In the genomic region with DNA sequence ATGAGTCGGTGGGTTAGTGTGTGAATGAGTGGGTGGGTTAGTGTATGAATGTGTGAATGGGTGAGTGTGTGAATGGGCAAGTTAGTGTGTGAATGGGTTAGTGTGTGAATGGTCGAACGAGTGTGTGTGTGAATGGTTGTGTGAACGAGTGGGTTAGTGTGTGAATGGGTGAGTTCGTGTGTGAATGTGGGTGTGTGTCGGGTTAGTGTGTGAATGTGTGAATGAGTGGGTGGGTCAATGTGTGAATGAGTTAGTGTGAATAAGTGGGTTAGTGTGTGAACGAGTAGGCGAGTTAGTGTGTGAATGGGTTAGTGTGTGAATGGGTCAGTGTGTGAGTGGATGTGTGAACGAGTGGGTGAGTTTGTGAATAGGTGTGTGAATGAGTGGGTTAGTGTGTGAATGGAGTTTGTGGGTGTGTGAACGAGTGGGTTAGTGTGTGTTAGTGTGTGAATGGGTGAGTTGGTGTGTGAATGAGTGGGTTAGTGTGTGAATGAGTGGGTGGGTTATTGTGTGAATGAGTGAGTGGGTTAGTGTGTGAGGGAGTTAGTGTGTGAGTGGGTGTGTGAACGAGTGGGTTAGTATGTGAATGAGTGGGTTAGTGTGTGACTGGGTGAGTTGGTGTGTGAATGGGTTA, we compare ENCODE assay signal across 20 cellular contexts. TPM values are rescaled to one million over a fixed set of nuclear protein-coding genes. Genes with fewer than 3 reads are reported as not detected.
DNase-seq lines count a peak whose midpoint lies in the region; ATAC-seq, FAIRE-seq and TF ChIP-seq lines count a peak whose summit lies in the region.
"Had no signal": no experiment of that assay in that cellular context is flagged by ENCODE, and none has a peak within 500 bp of the region (broad histone marks: within the 10 kb centered on the region; RNA-seq: fewer than 3 reads in every experiment).

No MANE protein-coding gene starts in this region.

- peaks cover 5% of the 10 kb centered on the region for H4K20me1 ChIP-seq in K562 (replicated peaks; ENCODE audit: control insufficient read depth, insufficient read depth, low read length)

- TF ChIP-seq POLR2A in K562 (conservative IDR thresholded peaks at IDR 0.05), result no peak

- TSS peak; percentile 19 for BruUV-seq in Caco-2 (replicated peaks; lab: Mats Ljungman, UMichigan)
- no TSS peak for BruUV-seq in K562 (replicated peaks; lab: Mats Ljungman, UMichigan)

- no peak overlapping the region for H3K4me2 ChIP-seq in K562 (ENCODE audit: insufficient read depth, low read length)

- no peaks in the 10 kb centered on the region for H3K27me3 Mint-ChIP-seq in Caco-2 (ENCODE audit: insufficient read depth, unreplicated experiment)
- no peaks in the 10 kb centered on the region for H3K27me3 Mint-ChIP-seq in neural crest cell (ENCODE audit: low read depth)
- H3K27me3 Mint-ChIP-seq: CD8-positive, alpha-beta memory T cell had no signal

- H3K9ac ChIP-seq in K562 (ENCODE audit: insufficient read depth in 1 of 2, low read depth in 2 of 2, low read length in 2 of 2), result no peak overlapping the region

- DNase-seq in Caco-2 (no peak), HEK293T (ENCODE audit: extremely low spot score) (no peak), K562 (ENCODE audit: extremely low read depth in 1 of 4, low spot score in 3 of 4) (no peak), neural crest cell (ENCODE audit: low read depth, low spot score) (no peak), DMS153 treated with DMSO at 0.1 percent for 48 hours (lab: John Stamatoyannopoulos, UW; ENCODE audit: unreplicated experiment) (no peak), KG1 (lab: John Stamatoyannopoulos, UW) (no peak)
- DNase-seq: ACHN, C1 segment of cervical spinal cord, DND-41, H7, MV-4-11, NCI-H1417, NCI-H187, NCI-H2227 treated with DMSO at 0.1 percent for 48 hours, NCI-H524 treated with DMSO at 0.1 percent for 48 hours, PC-3 had no signal

- H3K27me3 ChIP-seq in Caco-2 (replicated peaks; ENCODE audit: control insufficient read depth, insufficient read depth, low read length) (no peaks in the 10 kb centered on the region), K562 (ENCODE audit: control insufficient read depth in 2 of 2, insufficient read depth in 2 of 2, low read length in 2 of 2) (peaks cover 24 to 35% of the 10 kb centered on the region in 2 experiments)

- CTCF ChIA-PET in Caco-2 (lab: Charles Lee) (no interaction called here), HEK293T (lab: Yijun Ruan, JAX) (no interaction called here), K562 (lab: Yijun Ruan, JAX; ENCODE audit: low intra/inter-chr PET ratio) (no interaction called here)

- no peaks in the 10 kb centered on the region for H3K4me1 ChIP-seq in Caco-2
- H3K4me1 ChIP-seq in K562 (replicated peaks in 1 of 2; ENCODE audit: control insufficient read depth in 2 of 2, insufficient read depth in 2 of 2, low read length in 2 of 2), result peaks cover 0 to 8% of the 10 kb centered on the region in 2 experiments; a peak in 1 of 5 replicates

- H3K36me3 ChIP-seq in Caco-2 (ENCODE audit: control insufficient read depth, insufficient read depth, low read length) (no peaks in the 10 kb centered on the region), K562 (ENCODE audit: control insufficient read depth, insufficient read depth, low read length) (no peaks in the 10 kb centered on the region)

- H3K27ac Mint-ChIP-seq in Caco-2 (ENCODE audit: unreplicated experiment), result no peak overlapping the region
- peak overlapping the region; percentile 41 for H3K27ac Mint-ChIP-seq in neural crest cell (ENCODE audit: unreplicated experiment)

- H3K4me1 Mint-ChIP-seq in Caco-2 (ENCODE audit: low read depth, unreplicated experiment), result no peaks in the 10 kb centered on the region
- H3K4me1 Mint-ChIP-seq in neural crest cell, result peaks cover 17% of the 10 kb centered on the region

- no peaks in the 10 kb centered on the region for H3K79me2 ChIP-seq in K562 (ENCODE audit: control insufficient read depth, insufficient read depth, low read length)

- H3K27ac ChIP-seq in K562 (ENCODE audit: extremely low read depth, low read depth, low read length), result no peak overlapping the region
- H3K27ac ChIP-seq: HL-60 had no signal

- no peak for TF ChIP-seq RAD21 in K562 (CRISPR knock-in tag; conservative IDR thresholded peaks at IDR 0.05 in 1 of 2, IDR thresholded peaks at IDR 0.05 in 1 of 2)

- no peaks in the 10 kb centered on the region for H3K9me1 ChIP-seq in K562 (ENCODE audit: control insufficient read depth, insufficient read depth, low read length)

- FAIRE-seq in K562 (lab: Jason Lieb, UNC), result no peak

- no peak overlapping the region for H3K4me3 Mint-ChIP-seq in Caco-2 (ENCODE audit: unreplicated experiment)
- no peak overlapping the region for H3K4me3 Mint-ChIP-seq in neural crest cell

- H3K4me3 ChIP-seq in Caco-2 (ENCODE audit: low read depth, low read length) (no peak overlapping the region), K562 (no peak overlapping the region)

- peaks cover 55% of the 10 kb centered on the region for H3K9me3 Mint-ChIP-seq in Caco-2 (ENCODE audit: unreplicated experiment)
- peaks cover 55% of the 10 kb centered on the region for H3K9me3 Mint-ChIP-seq in neural crest cell

- no peak overlapping the region for H2AFZ ChIP-seq in K562 (ENCODE audit: low read depth, low read length)

- TF ChIP-seq EP300 in K562 (IDR thresholded peaks at IDR 0.05; ENCODE audit: low read length), result no peak

- in situ Hi-C loops in K562 (cut with MboI), result no loop called here

- 0% methylated on average over 5 of the region's 11 CpGs for WGBS in K562 (ENCODE audit: insufficient coverage, low coverage, missing lambda C conversion rate)

- ATAC-seq in K562 (no peak), GM18511 (IDR thresholded peaks at IDR 0.05; ENCODE audit: unreplicated experiment) (no peak)
- ATAC-seq: PC-3 had no signal

- intact Hi-C loops in Caco-2 (cut with micrococcal nuclease; ENCODE audit: unreplicated experiment) (no loop called here), K562 (cut with micrococcal nuclease) (no loop called here)

- POLR2A ChIA-PET in Caco-2 (lab: Charles Lee) (no interaction called here), HEK293T (lab: Yijun Ruan, JAX) (no interaction called here), K562 (lab: Yijun Ruan, JAX) (no interaction called here)

- H3K9me3 ChIP-seq in Caco-2 (peaks cover under 1% of the 10 kb centered on the region; the same call in 1 of the 2 replicates), K562 (replicated peaks; ENCODE audit: control insufficient read depth, insufficient read depth, low read depth, low read length) (peaks cover 3% of the 10 kb centered on the region)

- no peak for TF ChIP-seq CTCF in Caco-2 (IDR thresholded peaks at IDR 0.05; ENCODE audit: insufficient read depth in 1 of 2, low read depth in 1 of 2, low read length in 1 of 2, severe bottlenecking in 1 of 2, unreplicated experiment in 1 of 2)
- no peak for TF ChIP-seq CTCF in K562 (IDR thresholded peaks at IDR 0.05 in 2 of 3, conservative IDR thresholded peaks at IDR 0.05 in 1 of 3; ENCODE audit: insufficient read depth in 2 of 3, low read depth in 1 of 3, low read length in 3 of 3)
- TF ChIP-seq CTCF in neural crest cell (conservative IDR thresholded peaks at IDR 0.05), result no peak

- H3K36me3 Mint-ChIP-seq in Caco-2 (ENCODE audit: insufficient read depth, unreplicated experiment) (peaks cover 13% of the 10 kb centered on the region), neural crest cell (ENCODE audit: low read depth) (peaks cover 32% of the 10 kb centered on the region)

TF ChIP-seq in HEK293T, 16 proteins besides CTCF, POLR2A, EP300 and RAD21:
- TF ChIP-seq L3MBTL2 (conservative IDR thresholded peaks at IDR 0.05) (no peak), LEF1 (IDR thresholded peaks at IDR 0.05; ENCODE audit: borderline replicate concordance) (no peak), TARDBP (IDR thresholded peaks at IDR 0.05) (peak; percentile 62; the same call in 1 of the 2 replicates), NFRKB (IDR thresholded peaks at IDR 0.05) (no peak), CTBP1 (IDR thresholded peaks at IDR 0.05; ENCODE audit: borderline replicate concordance) (no peak), FOXK2 (IDR thresholded peaks at IDR 0.05) (no peak), SUZ12 (IDR thresholded peaks at IDR 0.05) (no peak), ELF4 (IDR thresholded peaks at IDR 0.05) (no peak), ARNT (IDR thresholded peaks at IDR 0.05) (no peak)
TF ChIP-seq in HEK293T: peak in this region for 1.

TF ChIP-seq in K562, 482 proteins besides CTCF, POLR2A, EP300 and RAD21:
- no peak for TF ChIP-seq HDAC3 (IDR thresholded peaks at IDR 0.05; ENCODE audit: borderline replicate concordance, partially characterized antibody)
- TF ChIP-seq TSC22D4 (tag; IDR thresholded peaks at IDR 0.05), result 0 out of 2 replicates have a peak, but pooled peaks have one; percentile 45

RNA-seq across cellular contexts. Expression of a gene that starts 38.8 kb away (rescaled TPM):
- total RNA-seq in Caco-2 (2022), result 13.6 and 17.7 TPM in 2 replicates
- total RNA-seq in K562 (2011; cell fraction: chromatin; rRNA removed; ENCODE audit: low replicate concordance), result 0.55 and 2.0 TPM in 2 replicates
- total RNA-seq in K562 (2011; cell fraction: nucleolus; rRNA removed), result 0.67 and 1.7 TPM in 2 replicates
- 0.37 TPM in 1 of 2 replicates, not detected in the other for total RNA-seq in K562 (2011; cell fraction: nucleoplasm; rRNA removed)
- 0.12 and 0.64 TPM in 2 replicates for total RNA-seq in K562 (2014; rRNA removed)
- not detected in 2 replicates for total RNA-seq in K562 (2014; rRNA removed; fragmentation: Illumina TruSeq; extraction: Trizol)
- total RNA-seq in K562 (2015; rRNA removed; fragmentation: Illumina TruSeq; extraction: Trizol), result not detected in 2 replicates
- 0.35 and 0.38 TPM in 2 replicates for total RNA-seq in K562 (2021)
- 0.20 and 0.65 TPM in 2 replicates for polyA plus RNA-seq in K562 (2011; rRNA removed)
- 0.29 TPM in 1 of 2 replicates, not detected in the other for polyA plus RNA-seq in K562 (2011; cell fraction: cytosol; rRNA removed)
- polyA plus RNA-seq in K562 (2011; cell fraction: nucleus; rRNA removed), result 3.0 and 5.0 TPM in 2 replicates
- polyA plus RNA-seq in K562 (2012), result 0.16 and 0.98 TPM in 2 replicates
- polyA plus RNA-seq in K562 (2014; fragmentation: Illumina TruSeq; extraction: Trizol), result not detected in 2 replicates
- polyA plus RNA-seq in K562 (2014; fragmentation: Nextera tagmentation; extraction: Ambion mirVana), result not detected
- polyA plus RNA-seq in K562 (2014; rRNA removed), result 0.09 TPM in 1 of 2 replicates, not detected in the other
- polyA minus RNA-seq in K562 (2011; rRNA and poly(A)+ RNA removed), result not detected in 2 replicates
- polyA minus RNA-seq in K562 (2011; cell fraction: cytosol; rRNA and poly(A)+ RNA removed), result 1.3 TPM in 1 of 2 replicates, not detected in the other
- 1.00 and 1.3 TPM in 2 replicates for polyA minus RNA-seq in K562 (2011; cell fraction: nucleus; rRNA and poly(A)+ RNA removed)
- 15.6 and 20.6 TPM in 2 replicates for total RNA-seq in neural crest cell
- total RNA-seq: HT1080 had no signal
- polyA plus RNA-seq: CD8-positive, alpha-beta memory T cell had no signal
